8 cellular contexts compared by ENCODE assay signal in the genomic region with DNA sequence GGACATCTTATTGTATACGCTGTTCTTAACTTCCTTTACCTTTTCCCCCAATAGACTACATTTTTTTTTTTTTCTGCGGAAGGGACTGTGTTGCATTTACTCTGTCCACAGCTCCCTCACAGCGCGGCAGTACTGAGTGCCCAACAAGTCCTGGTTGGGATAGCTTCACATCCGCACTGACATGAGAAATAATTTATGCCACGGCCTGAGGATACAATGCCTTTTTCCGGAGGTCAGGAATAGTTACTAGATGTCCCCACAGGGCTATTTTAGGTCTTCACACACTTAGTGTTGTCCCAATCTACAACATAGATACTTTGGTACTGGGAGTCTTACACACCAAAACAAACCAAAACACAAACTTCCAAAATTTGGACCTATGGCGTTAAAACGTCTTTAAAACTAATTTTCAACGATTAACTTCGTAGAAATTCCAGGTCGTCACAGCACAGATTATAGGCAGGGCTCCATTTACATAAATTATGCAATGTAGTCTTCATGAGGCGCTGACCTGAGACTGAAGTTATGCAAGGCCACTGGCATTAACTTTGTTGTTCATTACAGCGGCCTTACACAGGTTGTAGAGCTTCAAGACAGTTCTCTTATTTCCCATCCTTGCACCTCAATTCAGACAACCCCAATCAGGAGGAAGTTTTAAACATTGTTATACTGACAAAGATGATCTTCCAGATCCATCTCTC. TPM values are rescaled to one million over a fixed set of nuclear protein-coding genes. Genes with fewer than 3 reads are reported as not detected.
A peak's percentile ranks its signal among the peaks of the same experiment; 100 is the strongest.
DNase-seq lines count a peak whose midpoint lies in the region; ATAC-seq and TF ChIP-seq lines count a peak whose summit lies in the region.

No MANE protein-coding gene starts in this region.

- TF ChIP-seq CTCF in left ventricle myocardium inferior (IDR thresholded peaks at IDR 0.05; ENCODE audit: borderline replicate concordance): no peak

- H3K36me3 ChIP-seq in left ventricle myocardium inferior: peaks cover 31% of the 10 kb centered on the region
- H3K36me3 ChIP-seq in skeletal muscle satellite cell (ENCODE audit: insufficient read depth, low read length): peaks cover 17% of the 10 kb centered on the region

- H3K27ac ChIP-seq in left ventricle myocardium inferior (replicated peaks): peak overlapping the region; percentile 94

- no peaks in the 10 kb centered on the region for H3K27me3 ChIP-seq in left ventricle myocardium inferior (ENCODE audit: low read depth)
- no peaks in the 10 kb centered on the region for H3K27me3 ChIP-seq in skeletal muscle satellite cell (ENCODE audit: control insufficient read depth, insufficient read depth, low read length)

- peak; percentile 2 for ATAC-seq in GM19023 (IDR thresholded peaks at IDR 0.05; ENCODE audit: unreplicated experiment)
- peak; percentile 3 for ATAC-seq in HG03521 (IDR thresholded peaks at IDR 0.05; ENCODE audit: unreplicated experiment)
- ATAC-seq in HG02885 (IDR thresholded peaks at IDR 0.05; ENCODE audit: poor library complexity, unreplicated experiment): no peak

- H3K9me3 ChIP-seq in left ventricle myocardium inferior (replicated peaks) (no peaks in the 10 kb centered on the region), skeletal muscle satellite cell (replicated peaks; ENCODE audit: low read length) (no peaks in the 10 kb centered on the region)

- H3K27ac Mint-ChIP-seq in activated CD4-positive, alpha-beta memory T cell treated with anti-CD3 and anti-CD28 coated beads, Interleukin-2, amount 10 ng/mL, durations not matched to agents 7 days and 5 days: peak overlapping the region; percentile 96

- H3K9ac ChIP-seq in skeletal muscle satellite cell (ENCODE audit: low read depth, low read length): peak overlapping the region; percentile 63

- H3K4me3 ChIP-seq in left ventricle myocardium inferior (peak overlapping the region; percentile 89), skeletal muscle satellite cell (ENCODE audit: low read length) (peak overlapping the region; percentile 66)

- H3K4me3 Mint-ChIP-seq in activated CD4-positive, alpha-beta memory T cell treated with anti-CD3 and anti-CD28 coated beads, Interleukin-2, amount 10 ng/mL, durations not matched to agents 7 days and 5 days: peak overlapping the region; percentile 83

- POLR2A ChIA-PET in activated CD4-positive, alpha-beta memory T cell treated with anti-CD3 and anti-CD28 coated beads, Interleukin-2, amount 10 ng/mL, durations not matched to agents 7 days and 5 days (lab: Charles Lee): interaction anchor here (0.6 to 5.1 kb wide), 18 partner anchors 8 to 563 kb away, joined by 3 to 72 read pairs (median 7); a partner anchor contains a TSS

- peaks cover 22% of the 10 kb centered on the region for H3K36me3 Mint-ChIP-seq in activated CD4-positive, alpha-beta memory T cell treated with anti-CD3 and anti-CD28 coated beads, Interleukin-2, amount 10 ng/mL, durations not matched to agents 7 days and 5 days (ENCODE audit: low read depth)

- DNase-seq in activated CD4-positive, alpha-beta memory T cell treated with anti-CD3 and anti-CD28 coated beads, Interleukin-2, amount 10 ng/mL, durations not matched to agents 7 days and 5 days: no peak
- DNase-seq in left ventricle myocardium inferior (no peak), NK-92 (lab: John Stamatoyannopoulos, UW; ENCODE audit: unreplicated experiment) (no peak), amniotic stem cell (lab: John Stamatoyannopoulos, UW) (no peak)

- intact Hi-C loops in left ventricle myocardium inferior (cut with micrococcal nuclease): no loop called here

- H3K9me3 Mint-ChIP-seq in activated CD4-positive, alpha-beta memory T cell treated with anti-CD3 and anti-CD28 coated beads, Interleukin-2, amount 10 ng/mL, durations not matched to agents 7 days and 5 days: no peaks in the 10 kb centered on the region

- CTCF ChIA-PET in activated CD4-positive, alpha-beta memory T cell treated with anti-CD3 and anti-CD28 coated beads, Interleukin-2, amount 10 ng/mL, durations not matched to agents 7 days and 5 days (lab: Charles Lee): interaction anchor here (0.5 to 3.3 kb wide), 10 partner anchors 10 to 564 kb away, joined by 3 to 36 read pairs (median 3); a partner anchor contains a TSS

- peak overlapping the region; percentile 81 for H3K4me2 ChIP-seq in skeletal muscle satellite cell (ENCODE audit: low read length)

- peaks cover 50% of the 10 kb centered on the region for H3K4me1 ChIP-seq in left ventricle myocardium inferior
- peaks cover 25% of the 10 kb centered on the region for H3K4me1 ChIP-seq in skeletal muscle satellite cell (ENCODE audit: control insufficient read depth, insufficient read depth, low read length)

- peaks cover 51% of the 10 kb centered on the region for H3K4me1 Mint-ChIP-seq in activated CD4-positive, alpha-beta memory T cell treated with anti-CD3 and anti-CD28 coated beads, Interleukin-2, amount 10 ng/mL, durations not matched to agents 7 days and 5 days

- H3K27me3 Mint-ChIP-seq in activated CD4-positive, alpha-beta memory T cell treated with anti-CD3 and anti-CD28 coated beads, Interleukin-2, amount 10 ng/mL, durations not matched to agents 7 days and 5 days: no peaks in the 10 kb centered on the region

RNA-seq across cellular contexts. Expression of a gene that starts 1.0 kb away (rescaled TPM):
- 100 to 1,000 TPM; 392 to 410 TPM for total RNA-seq in activated CD4-positive, alpha-beta memory T cell treated with anti-CD3 and anti-CD28 coated beads, Interleukin-2, amount 10 ng/mL, durations not matched to agents 7 days and 5 days
- total RNA-seq in left ventricle myocardium inferior: 102 TPM
- 995 TPM in 2 replicates for total RNA-seq in skeletal muscle satellite cell (2012; rRNA removed)

RNA-seq across cellular contexts. Expression of a gene that starts 12.3 kb away (rescaled TPM):
- total RNA-seq in activated CD4-positive, alpha-beta memory T cell treated with anti-CD3 and anti-CD28 coated beads, Interleukin-2, amount 10 ng/mL, durations not matched to agents 7 days and 5 days: under 1 TPM; 0.55 to 0.68 TPM
- 2.0 TPM for total RNA-seq in left ventricle myocardium inferior
- total RNA-seq in skeletal muscle satellite cell (2012; rRNA removed): 0.22 and 0.25 TPM in 2 replicates
